28 cellular contexts compared by ENCODE assay signal in the genomic region with DNA sequence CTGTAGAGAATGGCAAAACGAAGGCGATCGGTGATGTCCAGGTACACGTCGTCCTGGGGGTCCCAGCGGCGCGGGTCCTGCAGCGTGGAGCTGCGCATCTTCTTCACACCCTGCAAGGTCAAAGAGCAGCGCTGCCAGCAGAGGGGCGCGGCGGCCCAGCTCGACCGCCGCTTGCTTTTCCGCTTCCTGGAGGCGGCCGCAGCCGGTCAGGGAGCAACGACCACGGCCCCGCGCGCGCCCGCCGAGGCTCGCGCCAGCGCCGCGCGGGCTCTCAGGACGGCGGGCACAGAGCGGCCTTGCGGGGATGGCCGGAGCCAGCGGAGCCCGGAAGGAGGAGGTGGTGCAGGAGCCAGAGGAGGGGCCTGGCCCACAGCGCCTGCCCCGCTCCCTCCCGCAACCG.
"Had no signal": no experiment of that assay in that cellular context is flagged by ENCODE, and none has a peak within 500 bp of the region (broad histone marks: within the 10 kb centered on the region; RNA-seq: fewer than 3 reads in every experiment).

No MANE protein-coding gene starts in this region.

- DNase-seq: colonic mucosa; effector CD8-positive, alpha-beta T cell; endodermal cell; foreskin fibroblast; heart left ventricle; kidney; left cardiac atrium; natural killer cell; sigmoid colon; stimulated activated CD4-positive, alpha-beta T cell treated with anti-CD3 and anti-CD28 coated beads, Interleukin-4, amount 100 ng/mL, for 4 hours; stimulated activated naive CD8-positive, alpha-beta T cell treated with anti-CD3 and anti-CD28 coated beads, Interleukin-15, Interleukin-2, amounts not matched to agents 100 U/mL and 50 U/mL, for 24 hours; substantia nigra; uterus had no signal

- H3K4me3 Mint-ChIP-seq: dendritic cell treated with granulocyte-macrophage colony-stimulating factor and Interleukin-4, amounts not matched to agents 40 ng/mL and 50 ng/mL, for 4 days; endodermal cell; memory B cell; natural killer cell; neural crest cell; stimulated activated memory B cell treated with anti-CD40 and anti-IgM and Interleukin-4, amounts not matched to agents 10 μg/mL and 1 μg/mL and 100 μg/mL, for 72 hours had no signal

- H3K9me3 ChIP-seq: colonic mucosa, gastroesophageal sphincter, heart left ventricle, neutrophil, sigmoid colon, thoracic aorta, tibial nerve, uterus had no signal

- H3K9me3 Mint-ChIP-seq: dendritic cell treated with granulocyte-macrophage colony-stimulating factor and Interleukin-4, amounts not matched to agents 40 ng/mL and 50 ng/mL, for 4 days; stimulated activated memory B cell treated with anti-CD40 and anti-IgM and Interleukin-4, amounts not matched to agents 10 μg/mL and 1 μg/mL and 100 μg/mL, for 72 hours had no signal

- H3K36me3 ChIP-seq: colonic mucosa, gastroesophageal sphincter, heart left ventricle, neutrophil, sigmoid colon, thoracic aorta, tibial nerve, upper lobe of left lung, uterus had no signal

- H3K4me1 ChIP-seq: colonic mucosa, gastroesophageal sphincter, heart left ventricle, parathyroid adenoma, sigmoid colon, tibial nerve, upper lobe of left lung, uterus had no signal

- H3K27me3 Mint-ChIP-seq: memory B cell; progenitor cell of endocrine pancreas; stimulated activated memory B cell treated with anti-CD40 and anti-IgM and Interleukin-4, amounts not matched to agents 10 μg/mL and 1 μg/mL and 100 μg/mL, for 72 hours had no signal

- H3K4me1 Mint-ChIP-seq: endodermal cell; memory B cell; natural killer cell; neural crest cell; stimulated activated memory B cell treated with anti-CD40 and anti-IgM and Interleukin-4, amounts not matched to agents 10 μg/mL and 1 μg/mL and 100 μg/mL, for 72 hours had no signal

- H3K27me3 ChIP-seq: colonic mucosa, gastroesophageal sphincter, heart left ventricle, hepatocyte, sigmoid colon, tibial nerve, upper lobe of left lung, uterus had no signal

- H3K4me3 ChIP-seq: colonic mucosa, gastroesophageal sphincter, heart left ventricle, hepatocyte, lung, sigmoid colon, thoracic aorta, tibial nerve, upper lobe of left lung, uterus had no signal

- H3K27ac Mint-ChIP-seq: dendritic cell treated with granulocyte-macrophage colony-stimulating factor and Interleukin-4, amounts not matched to agents 40 ng/mL and 50 ng/mL, for 4 days; endodermal cell; memory B cell; natural killer cell; progenitor cell of endocrine pancreas; stimulated activated memory B cell treated with anti-CD40 and anti-IgM and Interleukin-4, amounts not matched to agents 10 μg/mL and 1 μg/mL and 100 μg/mL, for 72 hours had no signal

- H3K27ac ChIP-seq: colonic mucosa, epithelial cell of prostate, gastroesophageal sphincter, heart left ventricle, hepatocyte, neutrophil, parathyroid adenoma, sigmoid colon, thoracic aorta, tibial nerve, upper lobe of left lung, uterus had no signal

- H3K36me3 Mint-ChIP-seq: memory B cell; natural killer cell; stimulated activated memory B cell treated with anti-CD40 and anti-IgM and Interleukin-4, amounts not matched to agents 10 μg/mL and 1 μg/mL and 100 μg/mL, for 72 hours had no signal

- ATAC-seq: esophagus mucosa; gastroesophageal sphincter; heart left ventricle; natural killer cell; stimulated activated memory B cell treated with anti-CD40 and anti-IgM and Interleukin-4, amounts not matched to agents 10 μg/mL and 1 μg/mL and 100 μg/mL, for 72 hours; stimulated activated naive CD8-positive, alpha-beta T cell treated with anti-CD3 and anti-CD28 coated beads, Interleukin-15, Interleukin-2, amounts not matched to agents 100 U/mL and 50 U/mL, for 24 hours had no signal
